ENCODE assay signal across 8 cellular contexts in the genomic region with DNA sequence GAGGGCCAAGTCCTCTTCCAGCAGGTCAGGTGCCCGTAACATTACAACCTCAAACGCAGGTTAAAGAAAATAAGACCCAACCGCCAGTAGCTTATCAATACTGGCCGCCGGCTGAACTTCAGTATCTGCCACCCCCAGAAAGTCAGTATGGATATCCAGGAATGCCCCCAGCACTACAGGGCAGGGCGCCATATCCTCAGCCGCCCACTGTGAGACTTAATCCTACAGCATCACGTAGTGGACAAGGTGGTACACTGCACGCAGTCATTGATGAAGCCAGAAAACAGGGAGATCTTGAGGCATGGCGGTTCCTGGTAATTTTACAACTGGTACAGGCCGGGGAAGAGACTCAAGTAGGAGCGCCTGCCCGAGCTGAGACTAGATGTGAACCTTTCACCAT. TPM values are rescaled to one million over a fixed set of nuclear protein-coding genes. Genes with fewer than 3 reads are reported as not detected.
DNase-seq lines count a peak whose midpoint lies in the region; ATAC-seq, FAIRE-seq and TF ChIP-seq lines count a peak whose summit lies in the region.
"Not testable (repeated sequence)": the region's sequence is repeated elsewhere in the genome, so short reads cannot be mapped to it uniquely, and the experiment has no call there.

No MANE protein-coding gene starts in this region.

- not testable (repeated sequence) for H3K9me3 Mint-ChIP-seq in neural progenitor cell

- not testable (repeated sequence) for H3F3A ChIP-seq in neural progenitor cell (ENCODE audit: low read depth)

- in situ Hi-C loops in brain microvascular endothelial cell (cut with HindIII; ENCODE audit: low pct_ligation_motif_present, low sequenced_read_pairs), result not testable (repeated sequence)

- TF ChIP-seq CTCF in brain microvascular endothelial cell (IDR thresholded peaks at IDR 0.05; ENCODE audit: low read depth, low read length, missing control alignments) (peak; percentile 67), neural progenitor cell (IDR thresholded peaks at IDR 0.05) (peak; percentile 60)

- not testable (repeated sequence) for H3K36me3 ChIP-seq in brain microvascular endothelial cell (replicated peaks); neural progenitor cell

- intact Hi-C loops in left cardiac atrium (cut with DNase I), result loop anchor here in 1 of 2 donors (10.0 kb wide), 1 partner anchor 531 kb away; no protein-coding TSS in a partner anchor

- not testable (repeated sequence) for H3K4me1 Mint-ChIP-seq in neural progenitor cell

- DNase-seq in A172 (ENCODE audit: low spot score) (peak; percentile 54), H4 (ENCODE audit: low spot score) (peak; percentile 53), T-helper 1 cell (peak in 3 of 5 donors; percentile 9 to 30 (median 26)), brain microvascular endothelial cell (peak; percentile 53), neural progenitor cell (ENCODE audit: low spot score) (peak; percentile 67)
- DNase-seq in GM12891 (ENCODE audit: insufficient read length, low spot score); left cardiac atrium: not testable (repeated sequence)

- H3K27ac ChIP-seq in brain microvascular endothelial cell, neural progenitor cell: not testable (repeated sequence)

- peak; percentile 83 for ATAC-seq in HG03521 (IDR thresholded peaks at IDR 0.05; ENCODE audit: unreplicated experiment)
- ATAC-seq in left cardiac atrium, result peak; percentile 67 to 75

- not testable (repeated sequence) for H3K79me2 ChIP-seq in neural progenitor cell (ENCODE audit: low read depth)

- not testable (repeated sequence) for H3K4me1 ChIP-seq in neural progenitor cell

- not testable (repeated sequence) for H3K4me3 Mint-ChIP-seq in neural progenitor cell

- H3K27me3 Mint-ChIP-seq in neural progenitor cell (ENCODE audit: insufficient read depth, low read depth), result not testable (repeated sequence)

- H3K36me3 Mint-ChIP-seq in neural progenitor cell, result not testable (repeated sequence)

- not testable (repeated sequence) for H3K9me3 ChIP-seq in neural progenitor cell (ENCODE audit: low read depth)

- H2AFZ ChIP-seq in neural progenitor cell (replicated peaks), result not testable (repeated sequence)

- H3K9ac ChIP-seq in neural progenitor cell, result not testable (repeated sequence)

- not testable (repeated sequence) for H3K4me3 ChIP-seq in brain microvascular endothelial cell (ENCODE audit: low read depth, low read length); neural progenitor cell

- not testable (repeated sequence) for H3K27me3 ChIP-seq in brain microvascular endothelial cell (replicated peaks); neural progenitor cell

- H3K27ac Mint-ChIP-seq in neural progenitor cell, result not testable (repeated sequence)

- not testable (repeated sequence) for TF ChIP-seq POLR2A in GM12891 (IDR thresholded peaks at IDR 0.05; ENCODE audit: low read depth, low read length)

- not testable (repeated sequence) for H3K4me2 ChIP-seq in neural progenitor cell

- H4K20me1 ChIP-seq in neural progenitor cell (ENCODE audit: low read depth), result not testable (repeated sequence)

- peak; percentile 58 for FAIRE-seq in GM12891 (lab: Jason Lieb, UNC)

RNA-seq across cellular contexts. Expression of a gene that starts 7.0 kb away (rescaled TPM):
- 1,824 and 2,164 TPM in 2 replicates for total RNA-seq in A172 (2014; rRNA removed; shearing (Covaris generic))
- polyA plus RNA-seq in GM12891 (2012; ENCODE audit: low read depth, missing spikeins), result 4,162 TPM
- 1,482 and 1,554 TPM in 2 replicates for total RNA-seq in H4 (2014; rRNA removed; shearing (Covaris generic))
- total RNA-seq in left cardiac atrium, result 100 to 1,000 TPM; 824 to 885 TPM
- 2,339 and 2,343 TPM in 2 replicates for total RNA-seq in neural progenitor cell (ENCODE audit: low replicate concordance)

RNA-seq across cellular contexts. Expression of a gene that starts 16.6 kb away (rescaled TPM):
- 22.8 and 31.4 TPM in 2 replicates for total RNA-seq in A172 (2014; rRNA removed; shearing (Covaris generic))
- polyA plus RNA-seq in GM12891 (2012; ENCODE audit: low read depth, missing spikeins), result 6.4 TPM
- total RNA-seq in H4 (2014; rRNA removed; shearing (Covaris generic)), result 11.7 and 15.8 TPM in 2 replicates
- total RNA-seq in left cardiac atrium (10 to 100 TPM in 1 of 2 donors, 1 to 10 TPM in 1; 8.3 to 10.3 TPM), neural progenitor cell (ENCODE audit: low replicate concordance) (19.8 and 30.2 TPM in 2 replicates)

RNA-seq across cellular contexts. Expression of a gene that starts 30.9 kb away (rescaled TPM):
- total RNA-seq in A172 (2014; rRNA removed; shearing (Covaris generic)), result 32.2 and 32.9 TPM in 2 replicates
- polyA plus RNA-seq in GM12891 (2012; ENCODE audit: low read depth, missing spikeins), result 3.2 TPM
- 10.3 and 12.3 TPM in 2 replicates for total RNA-seq in H4 (2014; rRNA removed; shearing (Covaris generic))
- 1 to 10 TPM; 5.1 to 6.1 TPM for total RNA-seq in left cardiac atrium
- total RNA-seq in neural progenitor cell (ENCODE audit: low replicate concordance), result 38.2 and 46.1 TPM in 2 replicates
